ENCODE assay signal across 1 cellular context in genomic region chr16:24537474-24538337, GRCh38.
A peak's percentile ranks its signal among the peaks of the same experiment; 100 is the strongest.
TF ChIP-seq lines count a peak whose summit lies in the region.

No MANE protein-coding gene starts in this region.

TF ChIP-seq in K562, 482 proteins besides CTCF, POLR2A, EP300 and RAD21 (continued from another document and continues in another):
- TF ChIP-seq NEUROD1 (IDR thresholded peaks at IDR 0.05; ENCODE audit: borderline replicate concordance, low read depth, low read length, partially characterized antibody) (no peak), HMGN3 (IDR thresholded peaks at IDR 0.05; ENCODE audit: borderline replicate concordance, extremely low read depth, insufficient read length, low read depth, low read length) (no peak), TCF7 (IDR thresholded peaks at IDR 0.05; ENCODE audit: borderline replicate concordance) (no peak), GTF2F1 (IDR thresholded peaks at IDR 0.05; ENCODE audit: low read depth, low read length) (no peak), SUPT5H (IDR thresholded peaks at IDR 0.05) (peak; percentile 77), CCAR2 (IDR thresholded peaks at IDR 0.05; ENCODE audit: low read depth, low read length) (no peak), ETV5 (CRISPR knock-in tag; IDR thresholded peaks at IDR 0.05; ENCODE audit: low read depth) (no peak), FIP1L1 (IDR thresholded peaks at IDR 0.05; ENCODE audit: low read depth, low read length, poor library complexity, severe bottlenecking) (no peak), SNAPC5 (CRISPR knock-in tag; IDR thresholded peaks at IDR 0.05) (no peak), ELK3 (CRISPR knock-in tag; IDR thresholded peaks at IDR 0.05) (no peak), SPI1 (IDR thresholded peaks at IDR 0.05; ENCODE audit: borderline replicate concordance, low read depth, low read length) (no peak), HEY1 (CRISPR knock-in tag; IDR thresholded peaks at IDR 0.05; ENCODE audit: borderline replicate concordance) (no peak), MTA3 (IDR thresholded peaks at IDR 0.05; ENCODE audit: borderline replicate concordance) (peak; percentile 59; the same call in 1 of the 2 replicates), PHF21A (IDR thresholded peaks at IDR 0.05; ENCODE audit: borderline replicate concordance, low read depth) (no peak), KLF6 (CRISPR knock-in tag; IDR thresholded peaks at IDR 0.05; ENCODE audit: borderline replicate concordance) (no peak), SMAD4 (CRISPR knock-in tag; conservative IDR thresholded peaks at IDR 0.05) (no peak), ZNF589 (CRISPR knock-in tag; IDR thresholded peaks at IDR 0.05; ENCODE audit: low read depth) (no peak), ELF4 (CRISPR knock-in tag; IDR thresholded peaks at IDR 0.05) (no peak), PML (IDR thresholded peaks at IDR 0.05; ENCODE audit: low read length) (peak; percentile 63; the same call in 1 of the 2 replicates), SMARCC2 (IDR thresholded peaks at IDR 0.05; ENCODE audit: low read depth) (no peak), TAF1 (IDR thresholded peaks at IDR 0.05; ENCODE audit: control insufficient read depth, extremely low read depth, insufficient read depth, low read length, severe bottlenecking) (peak; percentile 56), LARP7 (IDR thresholded peaks at IDR 0.05) (no peak), VEZF1 (CRISPR knock-in tag; IDR thresholded peaks at IDR 0.05) (peak; percentile 49), RFX7 (CRISPR knock-in tag; IDR thresholded peaks at IDR 0.05) (no peak), CHAMP1 (IDR thresholded peaks at IDR 0.05) (no peak), ZNF444 (CRISPR knock-in tag; IDR thresholded peaks at IDR 0.05) (no peak; the same call in 1 of the 2 replicates), FOXK2 (conservative IDR thresholded peaks at IDR 0.05 in 1 of 2, IDR thresholded peaks at IDR 0.05 in 1 of 2; ENCODE audit: low read depth in 2 of 2) (no peak), YY1 (IDR thresholded peaks at IDR 0.05; ENCODE audit: borderline replicate concordance in 1 of 3, control insufficient read depth in 1 of 3, extremely low read depth in 1 of 3, insufficient read depth in 3 of 3, insufficient read length in 1 of 3, insufficient replicate concordance in 2 of 3, low read depth in 1 of 3, low read length in 2 of 3) (no peak)
- TF ChIP-seq, protein P1, sequence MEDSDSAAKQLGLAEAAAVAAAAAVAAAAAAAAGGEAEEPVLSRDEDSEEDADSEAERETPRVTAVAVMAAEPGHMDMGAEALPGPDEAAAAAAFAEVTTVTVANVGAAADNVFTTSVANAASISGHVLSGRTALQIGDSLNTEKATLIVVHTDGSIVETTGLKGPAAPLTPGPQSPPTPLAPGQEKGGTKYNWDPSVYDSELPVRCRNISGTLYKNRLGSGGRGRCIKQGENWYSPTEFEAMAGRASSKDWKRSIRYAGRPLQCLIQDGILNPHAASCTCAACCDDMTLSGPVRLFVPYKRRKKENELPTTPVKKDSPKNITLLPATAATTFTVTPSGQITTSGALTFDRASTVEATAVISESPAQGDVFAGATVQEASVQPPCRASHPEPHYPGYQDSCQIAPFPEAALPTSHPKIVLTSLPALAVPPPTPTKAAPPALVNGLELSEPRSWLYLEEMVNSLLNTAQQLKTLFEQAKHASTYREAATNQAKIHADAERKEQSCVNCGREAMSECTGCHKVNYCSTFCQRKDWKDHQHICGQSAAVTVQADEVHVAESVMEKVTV (CRISPR knock-in tag; IDR thresholded peaks at IDR 0.05): no peak
- TF ChIP-seq, protein P2, sequence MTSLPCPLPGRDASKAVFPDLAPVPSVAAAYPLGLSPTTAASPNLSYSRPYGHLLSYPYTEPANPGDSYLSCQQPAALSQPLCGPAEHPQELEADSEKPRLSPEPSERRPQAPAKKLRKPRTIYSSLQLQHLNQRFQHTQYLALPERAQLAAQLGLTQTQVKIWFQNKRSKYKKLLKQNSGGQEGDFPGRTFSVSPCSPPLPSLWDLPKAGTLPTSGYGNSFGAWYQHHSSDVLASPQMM (CRISPR knock-in tag; IDR thresholded peaks at IDR 0.05): no peak
- TF ChIP-seq, protein P3, sequence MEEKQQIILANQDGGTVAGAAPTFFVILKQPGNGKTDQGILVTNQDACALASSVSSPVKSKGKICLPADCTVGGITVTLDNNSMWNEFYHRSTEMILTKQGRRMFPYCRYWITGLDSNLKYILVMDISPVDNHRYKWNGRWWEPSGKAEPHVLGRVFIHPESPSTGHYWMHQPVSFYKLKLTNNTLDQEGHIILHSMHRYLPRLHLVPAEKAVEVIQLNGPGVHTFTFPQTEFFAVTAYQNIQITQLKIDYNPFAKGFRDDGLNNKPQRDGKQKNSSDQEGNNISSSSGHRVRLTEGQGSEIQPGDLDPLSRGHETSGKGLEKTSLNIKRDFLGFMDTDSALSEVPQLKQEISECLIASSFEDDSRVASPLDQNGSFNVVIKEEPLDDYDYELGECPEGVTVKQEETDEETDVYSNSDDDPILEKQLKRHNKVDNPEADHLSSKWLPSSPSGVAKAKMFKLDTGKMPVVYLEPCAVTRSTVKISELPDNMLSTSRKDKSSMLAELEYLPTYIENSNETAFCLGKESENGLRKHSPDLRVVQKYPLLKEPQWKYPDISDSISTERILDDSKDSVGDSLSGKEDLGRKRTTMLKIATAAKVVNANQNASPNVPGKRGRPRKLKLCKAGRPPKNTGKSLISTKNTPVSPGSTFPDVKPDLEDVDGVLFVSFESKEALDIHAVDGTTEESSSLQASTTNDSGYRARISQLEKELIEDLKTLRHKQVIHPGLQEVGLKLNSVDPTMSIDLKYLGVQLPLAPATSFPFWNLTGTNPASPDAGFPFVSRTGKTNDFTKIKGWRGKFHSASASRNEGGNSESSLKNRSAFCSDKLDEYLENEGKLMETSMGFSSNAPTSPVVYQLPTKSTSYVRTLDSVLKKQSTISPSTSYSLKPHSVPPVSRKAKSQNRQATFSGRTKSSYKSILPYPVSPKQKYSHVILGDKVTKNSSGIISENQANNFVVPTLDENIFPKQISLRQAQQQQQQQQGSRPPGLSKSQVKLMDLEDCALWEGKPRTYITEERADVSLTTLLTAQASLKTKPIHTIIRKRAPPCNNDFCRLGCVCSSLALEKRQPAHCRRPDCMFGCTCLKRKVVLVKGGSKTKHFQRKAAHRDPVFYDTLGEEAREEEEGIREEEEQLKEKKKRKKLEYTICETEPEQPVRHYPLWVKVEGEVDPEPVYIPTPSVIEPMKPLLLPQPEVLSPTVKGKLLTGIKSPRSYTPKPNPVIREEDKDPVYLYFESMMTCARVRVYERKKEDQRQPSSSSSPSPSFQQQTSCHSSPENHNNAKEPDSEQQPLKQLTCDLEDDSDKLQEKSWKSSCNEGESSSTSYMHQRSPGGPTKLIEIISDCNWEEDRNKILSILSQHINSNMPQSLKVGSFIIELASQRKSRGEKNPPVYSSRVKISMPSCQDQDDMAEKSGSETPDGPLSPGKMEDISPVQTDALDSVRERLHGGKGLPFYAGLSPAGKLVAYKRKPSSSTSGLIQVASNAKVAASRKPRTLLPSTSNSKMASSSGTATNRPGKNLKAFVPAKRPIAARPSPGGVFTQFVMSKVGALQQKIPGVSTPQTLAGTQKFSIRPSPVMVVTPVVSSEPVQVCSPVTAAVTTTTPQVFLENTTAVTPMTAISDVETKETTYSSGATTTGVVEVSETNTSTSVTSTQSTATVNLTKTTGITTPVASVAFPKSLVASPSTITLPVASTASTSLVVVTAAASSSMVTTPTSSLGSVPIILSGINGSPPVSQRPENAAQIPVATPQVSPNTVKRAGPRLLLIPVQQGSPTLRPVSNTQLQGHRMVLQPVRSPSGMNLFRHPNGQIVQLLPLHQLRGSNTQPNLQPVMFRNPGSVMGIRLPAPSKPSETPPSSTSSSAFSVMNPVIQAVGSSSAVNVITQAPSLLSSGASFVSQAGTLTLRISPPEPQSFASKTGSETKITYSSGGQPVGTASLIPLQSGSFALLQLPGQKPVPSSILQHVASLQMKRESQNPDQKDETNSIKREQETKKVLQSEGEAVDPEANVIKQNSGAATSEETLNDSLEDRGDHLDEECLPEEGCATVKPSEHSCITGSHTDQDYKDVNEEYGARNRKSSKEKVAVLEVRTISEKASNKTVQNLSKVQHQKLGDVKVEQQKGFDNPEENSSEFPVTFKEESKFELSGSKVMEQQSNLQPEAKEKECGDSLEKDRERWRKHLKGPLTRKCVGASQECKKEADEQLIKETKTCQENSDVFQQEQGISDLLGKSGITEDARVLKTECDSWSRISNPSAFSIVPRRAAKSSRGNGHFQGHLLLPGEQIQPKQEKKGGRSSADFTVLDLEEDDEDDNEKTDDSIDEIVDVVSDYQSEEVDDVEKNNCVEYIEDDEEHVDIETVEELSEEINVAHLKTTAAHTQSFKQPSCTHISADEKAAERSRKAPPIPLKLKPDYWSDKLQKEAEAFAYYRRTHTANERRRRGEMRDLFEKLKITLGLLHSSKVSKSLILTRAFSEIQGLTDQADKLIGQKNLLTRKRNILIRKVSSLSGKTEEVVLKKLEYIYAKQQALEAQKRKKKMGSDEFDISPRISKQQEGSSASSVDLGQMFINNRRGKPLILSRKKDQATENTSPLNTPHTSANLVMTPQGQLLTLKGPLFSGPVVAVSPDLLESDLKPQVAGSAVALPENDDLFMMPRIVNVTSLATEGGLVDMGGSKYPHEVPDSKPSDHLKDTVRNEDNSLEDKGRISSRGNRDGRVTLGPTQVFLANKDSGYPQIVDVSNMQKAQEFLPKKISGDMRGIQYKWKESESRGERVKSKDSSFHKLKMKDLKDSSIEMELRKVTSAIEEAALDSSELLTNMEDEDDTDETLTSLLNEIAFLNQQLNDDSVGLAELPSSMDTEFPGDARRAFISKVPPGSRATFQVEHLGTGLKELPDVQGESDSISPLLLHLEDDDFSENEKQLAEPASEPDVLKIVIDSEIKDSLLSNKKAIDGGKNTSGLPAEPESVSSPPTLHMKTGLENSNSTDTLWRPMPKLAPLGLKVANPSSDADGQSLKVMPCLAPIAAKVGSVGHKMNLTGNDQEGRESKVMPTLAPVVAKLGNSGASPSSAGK (IDR thresholded peaks at IDR 0.05): no peak
- TF ChIP-seq, protein P4, sequence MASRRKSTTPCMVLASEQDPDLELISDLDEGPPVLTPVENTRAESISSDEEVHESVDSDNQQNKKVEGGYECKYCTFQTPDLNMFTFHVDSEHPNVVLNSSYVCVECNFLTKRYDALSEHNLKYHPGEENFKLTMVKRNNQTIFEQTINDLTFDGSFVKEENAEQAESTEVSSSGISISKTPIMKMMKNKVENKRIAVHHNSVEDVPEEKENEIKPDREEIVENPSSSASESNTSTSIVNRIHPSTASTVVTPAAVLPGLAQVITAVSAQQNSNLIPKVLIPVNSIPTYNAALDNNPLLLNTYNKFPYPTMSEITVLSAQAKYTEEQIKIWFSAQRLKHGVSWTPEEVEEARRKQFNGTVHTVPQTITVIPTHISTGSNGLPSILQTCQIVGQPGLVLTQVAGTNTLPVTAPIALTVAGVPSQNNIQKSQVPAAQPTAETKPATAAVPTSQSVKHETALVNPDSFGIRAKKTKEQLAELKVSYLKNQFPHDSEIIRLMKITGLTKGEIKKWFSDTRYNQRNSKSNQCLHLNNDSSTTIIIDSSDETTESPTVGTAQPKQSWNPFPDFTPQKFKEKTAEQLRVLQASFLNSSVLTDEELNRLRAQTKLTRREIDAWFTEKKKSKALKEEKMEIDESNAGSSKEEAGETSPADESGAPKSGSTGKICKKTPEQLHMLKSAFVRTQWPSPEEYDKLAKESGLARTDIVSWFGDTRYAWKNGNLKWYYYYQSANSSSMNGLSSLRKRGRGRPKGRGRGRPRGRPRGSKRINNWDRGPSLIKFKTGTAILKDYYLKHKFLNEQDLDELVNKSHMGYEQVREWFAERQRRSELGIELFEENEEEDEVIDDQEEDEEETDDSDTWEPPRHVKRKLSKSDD (conservative IDR thresholded peaks at IDR 0.05; ENCODE audit: low read length): no peak
- TF ChIP-seq, protein P5, sequence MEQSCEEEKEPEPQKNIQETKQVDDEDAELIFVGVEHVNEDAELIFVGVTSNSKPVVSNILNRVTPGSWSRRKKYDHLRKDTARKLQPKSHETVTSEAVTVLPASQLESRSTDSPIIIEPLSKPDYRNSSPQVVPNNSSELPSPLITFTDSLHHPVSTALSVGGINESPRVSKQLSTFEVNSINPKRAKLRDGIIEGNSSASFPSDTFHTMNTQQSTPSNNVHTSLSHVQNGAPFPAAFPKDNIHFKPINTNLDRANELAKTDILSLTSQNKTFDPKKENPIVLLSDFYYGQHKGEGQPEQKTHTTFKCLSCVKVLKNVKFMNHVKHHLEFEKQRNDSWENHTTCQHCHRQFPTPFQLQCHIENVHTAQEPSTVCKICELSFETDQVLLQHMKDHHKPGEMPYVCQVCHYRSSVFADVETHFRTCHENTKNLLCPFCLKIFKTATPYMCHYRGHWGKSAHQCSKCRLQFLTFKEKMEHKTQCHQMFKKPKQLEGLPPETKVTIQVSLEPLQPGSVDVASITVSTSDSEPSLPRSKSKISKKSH (CRISPR knock-in tag; IDR thresholded peaks at IDR 0.05): no peak
